In the genomic region with DNA sequence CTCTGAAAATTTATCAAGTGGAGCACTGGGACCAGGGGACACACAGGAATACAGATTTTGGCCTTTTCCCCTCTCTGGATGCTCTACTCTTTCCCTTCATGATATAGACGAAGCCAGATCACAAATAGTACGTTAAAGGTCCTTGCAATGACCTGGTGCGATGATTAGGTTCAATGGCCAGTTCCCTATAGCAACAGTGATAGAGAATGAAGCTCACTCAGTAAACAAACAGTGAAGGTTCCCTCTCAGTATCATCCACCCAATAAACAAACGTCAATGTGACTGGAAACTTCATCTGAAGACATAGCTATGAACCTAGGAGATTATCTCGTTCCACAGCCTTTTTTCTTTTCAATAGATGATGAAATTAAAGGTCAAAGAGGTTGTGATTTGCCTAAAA, we compare ENCODE assay signal across 20 cellular contexts.
DNase-seq lines count a peak whose midpoint lies in the region; ATAC-seq, FAIRE-seq and TF ChIP-seq lines count a peak whose summit lies in the region.
"Had no signal": no experiment of that assay in that cellular context is flagged by ENCODE, and none has a peak within 500 bp of the region (broad histone marks: within the 10 kb centered on the region; RNA-seq: fewer than 3 reads in every experiment).

No MANE protein-coding gene starts in this region.

- H3K4me3 ChIP-seq in HUES64 (ENCODE audit: low read length) = no peak overlapping the region
- H3K4me3 ChIP-seq in endodermal cell (ENCODE audit: low read length) = no peak overlapping the region
- H3K4me3 ChIP-seq in osteoblast (ENCODE audit: insufficient read depth, low read length) = no peak overlapping the region
- H3K4me3 ChIP-seq: HAP-1, SJSA1 had no signal

- no peak for DNase-seq in GM12892 (ENCODE audit: insufficient read length)
- no peak for DNase-seq in endodermal cell
- DNase-seq in naive B cell = no peak
- DNase-seq in osteoblast (ENCODE audit: insufficient read length, low spot score, missing footprints) = no peak
- DNase-seq: AML-193; CD8-positive, alpha-beta T cell; DMS153; GDM1; KG1; NCI-H1092 treated with DMSO at 0.1 percent for 48 hours; NCI-H1436 treated with DMSO at 0.1 percent for 48 hours; NCI-H1930; NCI-H2227 treated with DMSO at 0.1 percent for 48 hours had no signal

- H3K9ac ChIP-seq in HUES64 (ENCODE audit: low read depth, low read length) (peak overlapping the region; percentile 50), endodermal cell (ENCODE audit: extremely low read depth, low read length, poor library complexity, severe bottlenecking) (no peak overlapping the region)

- H2AFZ ChIP-seq in osteoblast (ENCODE audit: low read length) = no peak overlapping the region

- peak; percentile 62 for FAIRE-seq in GM12892 (lab: Jason Lieb, UNC)

- H3K4me3 Mint-ChIP-seq in endodermal cell (no peak overlapping the region), naive B cell (no peak overlapping the region)
- H3K4me3 Mint-ChIP-seq: CD8-positive, alpha-beta T cell had no signal

- H3K27ac Mint-ChIP-seq in endodermal cell (peak overlapping the region; percentile 4), naive B cell (peak overlapping the region in 4 of 6 donors; percentile 23 to 71 (median 55))
- H3K27ac Mint-ChIP-seq: CD8-positive, alpha-beta T cell had no signal

- H3K27me3 ChIP-seq in HUES64 (ENCODE audit: insufficient read depth, low read length) (no peaks in the 10 kb centered on the region), endodermal cell (ENCODE audit: control insufficient read depth, insufficient read depth, low read length, poor library complexity, severe bottlenecking) (no peaks in the 10 kb centered on the region), osteoblast (ENCODE audit: insufficient read depth, low read length) (no peaks in the 10 kb centered on the region)
- H3K27me3 ChIP-seq: SJSA1 had no signal

- 72% methylated on average over 4 of the region's 5 CpGs for WGBS in HUES64
- 70 to 74% methylated on average over 3 to 5 of the region's 5 CpGs for WGBS in endodermal cell (ENCODE audit: insufficient coverage in 1 of 2, insufficient read length in 1 of 2), 2 experiments

- H3K27me3 Mint-ChIP-seq in endodermal cell (ENCODE audit: insufficient read depth) (no peaks in the 10 kb centered on the region), naive B cell (no peaks in the 10 kb centered on the region)

- peaks cover 25% of the 10 kb centered on the region for H3K4me1 Mint-ChIP-seq in endodermal cell
- peaks cover 28 to 56% (median 50%) of the 10 kb centered on the region in 3 donors for H3K4me1 Mint-ChIP-seq in naive B cell

- no peaks in the 10 kb centered on the region for H3K36me3 ChIP-seq in HUES64 (ENCODE audit: insufficient read depth, low read length)
- H3K36me3 ChIP-seq in endodermal cell (ENCODE audit: control insufficient read depth, insufficient read depth, low read length) = no peaks in the 10 kb centered on the region
- no peaks in the 10 kb centered on the region for H3K36me3 ChIP-seq in osteoblast (ENCODE audit: insufficient read depth, low read length)
- H3K36me3 ChIP-seq: HAP-1, SJSA1 had no signal

- H3K4me1 ChIP-seq in HUES64 (ENCODE audit: insufficient read depth, low read length) = peaks cover 45% of the 10 kb centered on the region
- H3K4me1 ChIP-seq in endodermal cell (ENCODE audit: control insufficient read depth, insufficient read depth, low read length) = peaks cover 3% of the 10 kb centered on the region
- no peaks in the 10 kb centered on the region for H3K4me1 ChIP-seq in osteoblast (ENCODE audit: insufficient read depth, low read length)
- H3K4me1 ChIP-seq: SJSA1 had no signal

- H3K9me3 ChIP-seq in HUES64 (ENCODE audit: insufficient read depth, low read depth, low read length) (peaks cover 15% of the 10 kb centered on the region; the same call in 1 of the 2 replicates), endodermal cell (ENCODE audit: control insufficient read depth, low read length) (peaks cover 15% of the 10 kb centered on the region), osteoblast (ENCODE audit: low read depth, low read length) (no peaks in the 10 kb centered on the region)

- no peaks in the 10 kb centered on the region for H3K36me3 Mint-ChIP-seq in endodermal cell (ENCODE audit: low read depth)
- H3K36me3 Mint-ChIP-seq in naive B cell = peaks cover 28 to 35% of the 10 kb centered on the region in 2 donors
- H3K36me3 Mint-ChIP-seq: CD8-positive, alpha-beta T cell had no signal

- TF ChIP-seq CTCF in endodermal cell (conservative IDR thresholded peaks at IDR 0.05) = no peak
- no peak for TF ChIP-seq CTCF in osteoblast (IDR thresholded peaks at IDR 0.05; ENCODE audit: extremely low read depth, low read depth, low read length)

- H3K27ac ChIP-seq in HUES64 (ENCODE audit: low read depth, low read length) (peak overlapping the region; percentile 92), endodermal cell (ENCODE audit: low read depth, low read length) (peak overlapping the region; percentile 87), osteoblast (ENCODE audit: low read depth, low read length) (no peak overlapping the region)
- H3K27ac ChIP-seq: SJSA1 had no signal

- H3K9me3 Mint-ChIP-seq in endodermal cell = peaks cover 23% of the 10 kb centered on the region
- peaks cover 7 to 25% (median 14%) of the 10 kb centered on the region in 7 donors for H3K9me3 Mint-ChIP-seq in naive B cell

- no peak for TF ChIP-seq POLR2A in GM12892 (IDR thresholded peaks at IDR 0.05; ENCODE audit: low read depth, low read length)

- ATAC-seq in naive B cell (ENCODE audit: low read depth in 2 of 2) (no peak), HG02623 (IDR thresholded peaks at IDR 0.05; ENCODE audit: unreplicated experiment) (no peak), HG02678 (IDR thresholded peaks at IDR 0.05; ENCODE audit: unreplicated experiment) (no peak), HG03460 (IDR thresholded peaks at IDR 0.05; ENCODE audit: unreplicated experiment) (no peak)
- ATAC-seq: CD8-positive, alpha-beta T cell; Right ventricle myocardium inferior had no signal

- no peak overlapping the region for H3K4me2 ChIP-seq in osteoblast (ENCODE audit: insufficient read depth, low read length)

- H4K20me1 ChIP-seq in osteoblast (ENCODE audit: insufficient read depth, low read length) = no peaks in the 10 kb centered on the region

- H3K79me2 ChIP-seq in osteoblast (ENCODE audit: insufficient read depth, low read length) = no peaks in the 10 kb centered on the region
